ENCODE assay signal across 22 cellular contexts in the genomic region with DNA sequence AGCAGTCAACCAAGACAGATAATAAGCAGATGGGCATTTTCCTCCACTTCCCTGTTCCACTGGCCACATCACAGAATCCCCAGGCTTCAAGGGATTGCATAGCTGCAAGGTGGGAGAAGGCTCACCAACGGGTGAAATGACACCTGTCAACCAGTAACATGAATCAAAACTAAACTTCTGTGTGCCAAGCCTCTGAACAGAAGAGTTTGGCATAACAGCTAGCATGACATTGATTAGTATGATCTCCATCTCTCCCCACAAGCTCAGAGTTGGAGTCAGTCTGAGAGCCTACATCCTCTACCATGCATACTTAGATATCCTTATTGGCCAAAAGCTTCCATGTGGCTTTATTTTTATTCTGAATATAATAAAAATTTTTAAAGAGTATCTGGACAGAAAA.
"Had no signal": no experiment of that assay in that cellular context is flagged by ENCODE, and none has a peak within 500 bp of the region (broad histone marks: within the 10 kb centered on the region; RNA-seq: fewer than 3 reads in every experiment).

No MANE protein-coding gene starts in this region.

- H3K27me3 ChIP-seq: adrenal gland had no signal

- H3K4me3 Mint-ChIP-seq: activated B cell treated with CpG ODN at 0.5 μM for 24 hours; activated CD8-positive, alpha-beta T cell treated with anti-CD3 and anti-CD28 coated beads, Interleukin-2, amount 10 ng/mL, durations not matched to agents 7 days and 5 days; activated naive CD4-positive, alpha-beta T cell treated with anti-CD3 and anti-CD28 coated beads for 36 hours; activated naive CD8-positive, alpha-beta T cell; activated T-cell treated with anti-CD3 and anti-CD28 coated beads, Interleukin-2, amount 50 U/mL, for 4 hours; T-helper 17 cell had no signal

- H3K9me3 ChIP-seq: adrenal gland had no signal

- H3K27ac ChIP-seq: adrenal gland had no signal

- ATAC-seq: activated CD8-positive, alpha-beta T cell treated with anti-CD3 and anti-CD28 coated beads, Interleukin-2, amount 10 ng/mL, durations not matched to agents 7 days and 5 days; K562; T-helper 17 cell had no signal

- H3K4me1 Mint-ChIP-seq: T-helper 17 cell had no signal

- H3K36me3 ChIP-seq: adrenal gland had no signal

- H3K4me1 ChIP-seq: adrenal gland had no signal

- H3K4me3 ChIP-seq: adrenal gland, K562 had no signal

- H3K27ac Mint-ChIP-seq: activated B cell treated with CpG ODN at 0.5 μM for 24 hours; activated CD8-positive, alpha-beta T cell treated with anti-CD3 and anti-CD28 coated beads, Interleukin-2, amount 10 ng/mL, durations not matched to agents 7 days and 5 days; activated naive CD4-positive, alpha-beta T cell treated with anti-CD3 and anti-CD28 coated beads for 36 hours; activated naive CD8-positive, alpha-beta T cell; T-helper 17 cell had no signal

- DNase-seq: activated B cell treated with CpG ODN at 0.5 μM for 24 hours; activated CD4-positive, alpha-beta T cell treated with anti-CD3 and anti-CD28 coated beads for 1 hour; activated CD4-positive, alpha-beta T cell treated with anti-CD3 and anti-CD28 coated beads, Interleukin-2, amount 50 U/mL, for 1 hour; activated CD8-positive, alpha-beta T cell treated with anti-CD3 and anti-CD28 coated beads, Interleukin-2, amount 10 ng/mL, durations not matched to agents 7 days and 5 days; activated gamma-delta T cell; activated naive CD4-positive, alpha-beta T cell treated with anti-CD3 and anti-CD28 coated beads for 36 hours; activated T-cell treated with anti-CD3 and anti-CD28 coated beads, Interleukin-2, amount 50 U/mL, for 4 hours; adrenal gland; anterior cingulate cortex; Karpas-422; NCI-H1105 treated with DMSO at 0.1 percent for 48 hours; NCI-H146; NCI-H187 treated with DMSO at 0.1 percent for 48 hours; NCI-H2081 treated with DMSO at 0.1 percent for 48 hours; NCI-H446; NCI-H524; SIG-M5; T-helper 17 cell; T-helper 9 cell had no signal

- FAIRE-seq: K562, TTC549 had no signal
